In the genomic region with DNA sequence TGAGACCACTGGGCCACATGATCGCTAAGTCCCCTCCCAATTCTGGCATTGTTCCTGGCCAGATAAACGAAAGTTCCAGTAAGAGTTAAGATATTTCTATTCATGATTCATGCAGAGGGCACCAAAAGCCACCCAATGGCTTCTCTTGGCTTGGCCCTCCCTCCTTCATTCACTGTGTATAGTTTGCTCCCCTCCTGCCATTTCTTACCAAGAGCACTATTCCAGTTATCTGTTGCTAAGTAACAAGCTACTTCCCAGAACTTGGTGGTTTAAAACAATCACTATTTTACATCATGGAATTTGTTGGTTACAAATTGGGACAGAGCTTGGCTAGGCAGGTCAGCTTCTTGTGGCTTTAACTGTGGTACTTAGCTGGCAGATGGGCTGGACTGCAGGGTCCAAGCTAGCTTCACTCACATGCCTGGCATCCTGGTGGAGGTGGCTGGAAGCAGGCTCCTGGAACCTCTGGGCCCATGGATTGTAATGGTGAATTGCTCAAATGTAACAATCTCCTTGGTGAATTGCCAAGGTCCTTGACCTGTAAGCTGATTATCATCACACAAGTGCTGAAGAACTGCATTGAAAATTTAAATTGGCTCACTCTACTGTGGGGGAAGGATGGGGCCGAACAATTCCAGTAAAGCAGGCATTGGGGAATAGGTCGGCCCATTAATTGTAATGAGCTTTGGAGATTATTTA, we compare ENCODE assay signal across 20 cellular contexts. TPM values are rescaled to one million over a fixed set of nuclear protein-coding genes. Genes with fewer than 3 reads are reported as not detected.
A peak's percentile ranks its signal among the peaks of the same experiment; 100 is the strongest.
DNase-seq lines count a peak whose midpoint lies in the region; ATAC-seq, FAIRE-seq and TF ChIP-seq lines count a peak whose summit lies in the region.
"Had no signal": no experiment of that assay in that cellular context is flagged by ENCODE, and none has a peak within 500 bp of the region (broad histone marks: within the 10 kb centered on the region; RNA-seq: fewer than 3 reads in every experiment).

No MANE protein-coding gene starts in this region.

- intact Hi-C loops in left lung (cut with DNase I) = no loop called here

- peak overlapping the region; percentile 21 for H3K27ac Mint-ChIP-seq in activated T-cell treated with anti-CD3 and anti-CD28 coated beads, Interleukin-2, amount 50 U/mL, for 72 hours
- H3K27ac Mint-ChIP-seq in astrocyte (ENCODE audit: unreplicated experiment) = peak overlapping the region; percentile 41

- H3K4me1 ChIP-seq in astrocyte (ENCODE audit: insufficient read depth, low read length) = no peaks in the 10 kb centered on the region
- H3K4me1 ChIP-seq in left lung = peaks cover 8 to 22% of the 10 kb centered on the region in 2 donors
- peaks cover 16 to 31% of the 10 kb centered on the region in 2 donors for H3K4me1 ChIP-seq in thoracic aorta (ENCODE audit: control insufficient read depth in 1 of 2, low read depth in 2 of 2)
- H3K4me1 ChIP-seq: breast epithelium had no signal

- no peak overlapping the region for H3K4me2 ChIP-seq in astrocyte (ENCODE audit: low read length)

- no peak overlapping the region for H3K4me3 ChIP-seq in astrocyte (ENCODE audit: insufficient read depth, low read depth, low read length)
- H3K4me3 ChIP-seq in left lung = no peak overlapping the region
- H3K4me3 ChIP-seq in thoracic aorta = no peak overlapping the region
- H3K4me3 ChIP-seq: breast epithelium, HAP-1, lung had no signal

- no peak overlapping the region for H3K9ac ChIP-seq in astrocyte (ENCODE audit: low read length)

- H4K20me1 ChIP-seq in astrocyte (ENCODE audit: insufficient read depth, low read length) = peaks cover 13% of the 10 kb centered on the region

- H3K27me3 ChIP-seq in astrocyte (ENCODE audit: insufficient read depth, low read length) (no peaks in the 10 kb centered on the region), left lung (no peaks in the 10 kb centered on the region), thoracic aorta (replicated peaks; ENCODE audit: insufficient read depth) (no peaks in the 10 kb centered on the region)
- H3K27me3 ChIP-seq: breast epithelium had no signal

- peaks cover 15% of the 10 kb centered on the region for H3K36me3 ChIP-seq in astrocyte (ENCODE audit: insufficient read depth, low read length)
- H3K36me3 ChIP-seq in left lung = peaks cover 0 to 60% of the 10 kb centered on the region in 2 donors
- peaks cover 10% of the 10 kb centered on the region for H3K36me3 ChIP-seq in thoracic aorta
- H3K36me3 ChIP-seq: breast epithelium had no signal

- TF ChIP-seq CTCF in astrocyte (IDR thresholded peaks at IDR 0.05; ENCODE audit: insufficient read depth, low read depth, low read length) = no peak
- TF ChIP-seq CTCF in left lung (IDR thresholded peaks at IDR 0.05) = no peak
- TF ChIP-seq CTCF in thoracic aorta (IDR thresholded peaks at IDR 0.05) = no peak

- H3K36me3 Mint-ChIP-seq in activated T-cell treated with anti-CD3 and anti-CD28 coated beads, Interleukin-2, amount 50 U/mL, for 72 hours (ENCODE audit: insufficient read depth in 2 of 2) = peaks cover 3 to 21% of the 10 kb centered on the region in 2 donors
- peaks cover 49% of the 10 kb centered on the region for H3K36me3 Mint-ChIP-seq in activated T-cell treated with anti-CD3 and anti-CD28 coated beads, Interleukin-2, amount 50 U/mL, for 4 hours (ENCODE audit: insufficient read depth)
- peaks cover 26% of the 10 kb centered on the region for H3K36me3 Mint-ChIP-seq in astrocyte (ENCODE audit: low read depth, unreplicated experiment)

- no peak for ATAC-seq in activated T-cell treated with anti-CD3 and anti-CD28 coated beads, Interleukin-2, amount 50 U/mL, for 72 hours (replicated peaks in 1 of 2)
- ATAC-seq in activated T-cell treated with anti-CD3 and anti-CD28 coated beads, Interleukin-2, amount 50 U/mL, for 4 hours = no peak
- ATAC-seq in left lung (peak; percentile 52), thoracic aorta (ENCODE audit: insufficient number of reproducible peaks, low FRiP score, low read depth) (peak; percentile 19), GM21528 (IDR thresholded peaks at IDR 0.05; ENCODE audit: low FRiP score, unreplicated experiment) (no peak)

- H3K27ac ChIP-seq in astrocyte (ENCODE audit: low read depth, low read length) = no peak overlapping the region
- peak overlapping the region in 1 of 2 donors; percentile 44 for H3K27ac ChIP-seq in left lung
- peak overlapping the region in 1 of 2 donors; percentile 40 for H3K27ac ChIP-seq in thoracic aorta
- H3K27ac ChIP-seq: RWPE1 had no signal

- no peak for FAIRE-seq in astrocyte (lab: Jason Lieb, UNC)
- FAIRE-seq: frontal cortex had no signal

- no peak overlapping the region for H2AFZ ChIP-seq in astrocyte (ENCODE audit: low read depth, low read length)

- no peaks in the 10 kb centered on the region for H3K9me3 Mint-ChIP-seq in activated T-cell treated with anti-CD3 and anti-CD28 coated beads, Interleukin-2, amount 50 U/mL, for 72 hours
- H3K9me3 Mint-ChIP-seq in activated T-cell treated with anti-CD3 and anti-CD28 coated beads, Interleukin-2, amount 50 U/mL, for 4 hours = no peaks in the 10 kb centered on the region
- H3K9me3 Mint-ChIP-seq in astrocyte (ENCODE audit: unreplicated experiment) = no peaks in the 10 kb centered on the region

- no peaks in the 10 kb centered on the region for H3K27me3 Mint-ChIP-seq in activated T-cell treated with anti-CD3 and anti-CD28 coated beads, Interleukin-2, amount 50 U/mL, for 72 hours (ENCODE audit: low read depth)
- no peaks in the 10 kb centered on the region for H3K27me3 Mint-ChIP-seq in activated T-cell treated with anti-CD3 and anti-CD28 coated beads, Interleukin-2, amount 50 U/mL, for 4 hours (ENCODE audit: low read depth)
- no peaks in the 10 kb centered on the region for H3K27me3 Mint-ChIP-seq in astrocyte (ENCODE audit: low read depth, unreplicated experiment)

- DNase-seq in activated T-cell treated with anti-CD3 and anti-CD28 coated beads, Interleukin-2, amount 50 U/mL, for 72 hours = no peak
- DNase-seq in activated T-cell treated with anti-CD3 and anti-CD28 coated beads, Interleukin-2, amount 50 U/mL, for 4 hours = no peak
- DNase-seq in astrocyte (ENCODE audit: low read depth) (peak; percentile 93), left lung (no peak), thoracic aorta (ENCODE audit: low spot score) (no peak), SKM-1 treated with dmso at 0.1 percent for 144 hours (lab: John Stamatoyannopoulos, UW; ENCODE audit: unreplicated experiment) (no peak), occipital lobe (lab: John Stamatoyannopoulos, UW) (no peak)
- DNase-seq: activated CD4-positive, CD25-positive, alpha-beta regulatory T cell; Calu3; effector memory CD4-positive, alpha-beta T cell; GF-D8; NCI-H1694; NK-92 treated with Interleukin-12 subunit alpha and Interleukin-12 subunit beta, amount 100 ng/mL, for 24 hours; stimulated activated naive CD4-positive, alpha-beta T cell had no signal

- H3K4me3 Mint-ChIP-seq in activated T-cell treated with anti-CD3 and anti-CD28 coated beads, Interleukin-2, amount 50 U/mL, for 72 hours = no peak overlapping the region
- no peak overlapping the region for H3K4me3 Mint-ChIP-seq in activated T-cell treated with anti-CD3 and anti-CD28 coated beads, Interleukin-2, amount 50 U/mL, for 4 hours
- no peak overlapping the region for H3K4me3 Mint-ChIP-seq in astrocyte (ENCODE audit: unreplicated experiment)

- H3K9me3 ChIP-seq in astrocyte (ENCODE audit: insufficient read depth, low read depth, low read length) (no peaks in the 10 kb centered on the region), left lung (no peaks in the 10 kb centered on the region), thoracic aorta (no peaks in the 10 kb centered on the region)
- H3K9me3 ChIP-seq: breast epithelium, HAP-1 had no signal

- H3K79me2 ChIP-seq in astrocyte (ENCODE audit: insufficient read depth, low read length) = no peaks in the 10 kb centered on the region

- peaks cover 14% of the 10 kb centered on the region for H3K4me1 Mint-ChIP-seq in activated T-cell treated with anti-CD3 and anti-CD28 coated beads, Interleukin-2, amount 50 U/mL, for 72 hours (ENCODE audit: low read depth)
- peaks cover 15% of the 10 kb centered on the region for H3K4me1 Mint-ChIP-seq in activated T-cell treated with anti-CD3 and anti-CD28 coated beads, Interleukin-2, amount 50 U/mL, for 4 hours (ENCODE audit: low read depth)
- peaks cover 13% of the 10 kb centered on the region for H3K4me1 Mint-ChIP-seq in astrocyte (ENCODE audit: low read depth, unreplicated experiment)

RNA-seq across cellular contexts. Expression of gene EAF1, which starts 16.6 kb away (rescaled TPM):
- 10 to 100 TPM; 29.9 to 33.4 TPM for total RNA-seq in activated T-cell treated with anti-CD3 and anti-CD28 coated beads, Interleukin-2, amount 50 U/mL, for 72 hours
- 10 to 100 TPM; 21.8 to 33.2 (median 30.7) TPM for total RNA-seq in activated T-cell treated with anti-CD3 and anti-CD28 coated beads, Interleukin-2, amount 50 U/mL, for 4 hours
- 27.1 and 28.8 TPM in 2 replicates for total RNA-seq in astrocyte
- 10 to 100 TPM; 21.3 to 23.0 TPM for total RNA-seq in left lung
- total RNA-seq in thoracic aorta = 10 to 100 TPM; 22.7 to 34.3 TPM
- total RNA-seq in occipital lobe = 30.7 TPM

RNA-seq across cellular contexts. Expression of gene METTL6, which starts 16.6 kb away (rescaled TPM):
- 10 to 100 TPM; 26.8 to 29.6 TPM for total RNA-seq in activated T-cell treated with anti-CD3 and anti-CD28 coated beads, Interleukin-2, amount 50 U/mL, for 72 hours
- total RNA-seq in activated T-cell treated with anti-CD3 and anti-CD28 coated beads, Interleukin-2, amount 50 U/mL, for 4 hours = 10 to 100 TPM; 18.5 to 19.6 (median 18.8) TPM
- total RNA-seq in astrocyte (18.9 and 19.7 TPM in 2 replicates), left lung (10 to 100 TPM; 14.7 to 16.1 TPM), thoracic aorta (10 to 100 TPM in 1 of 2 donors, 1 to 10 TPM in 1; 8.9 to 18.6 TPM), occipital lobe (89.2 TPM)

Comparison
In these comparisons a context has a peak if more than half of its experiments do, and no peak if none do; other contexts are left out.
1. ATAC-seq: peak in left lung (single experiment) and thoracic aorta (single experiment); none in activated T-cell treated with anti-CD3 and anti-CD28 coated beads, Interleukin-2, amount 50 U/mL, for 72 hours (0 of 2), activated T-cell treated with anti-CD3 and anti-CD28 coated beads, Interleukin-2, amount 50 U/mL, for 4 hours (0 of 2) and GM21528 (single experiment).